ENCODE assay signal across 8 cellular contexts in the genomic region with DNA sequence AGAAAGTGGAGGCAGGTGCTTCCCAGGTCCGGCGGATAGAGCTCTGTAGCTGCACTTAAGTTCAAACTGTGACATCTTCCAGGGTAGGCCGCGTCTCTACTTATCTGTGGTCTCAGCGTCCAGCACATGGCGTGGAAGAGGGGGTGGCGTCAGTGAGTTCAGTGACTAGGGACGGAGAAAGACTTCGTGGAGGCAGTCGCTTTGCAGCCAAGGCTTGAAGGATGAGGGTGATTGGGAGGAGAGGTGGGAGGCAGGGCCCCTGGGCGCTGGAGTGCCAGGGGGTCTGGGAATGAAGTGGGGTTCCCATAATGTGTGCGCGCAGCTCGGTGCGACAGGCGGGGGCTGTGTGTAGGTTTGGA. TPM values are rescaled to one million over a fixed set of nuclear protein-coding genes. Genes with fewer than 3 reads are reported as not detected.
DNase-seq lines count a peak whose midpoint lies in the region; ATAC-seq, FAIRE-seq and TF ChIP-seq lines count a peak whose summit lies in the region.

No MANE protein-coding gene starts in this region.

- no peaks in the 10 kb centered on the region for H4K20me1 ChIP-seq in mammary epithelial cell (ENCODE audit: insufficient read depth, low read length)

- peak overlapping the region; percentile 91 for H3K4me2 ChIP-seq in mammary epithelial cell (ENCODE audit: insufficient read depth, low read depth, low read length)

- in situ Hi-C loops in mammary epithelial cell (cut with MboI; ENCODE audit: low sequenced_read_pairs in 2 of 2): no loop called here

- WGBS in mammary epithelial cell (ENCODE audit: low coverage, missing lambda C conversion rate): 53% methylated on average over 11 of the region's 16 CpGs

- no peak for TF ChIP-seq POLR2A in vagina (IDR thresholded peaks at IDR 0.05)

- H3K9me3 ChIP-seq in mammary epithelial cell (replicated peaks; ENCODE audit: insufficient read depth, low read length) (no peaks in the 10 kb centered on the region), mucosa of stomach (ENCODE audit: control insufficient read depth, low read length) (no peaks in the 10 kb centered on the region), vagina (no peaks in the 10 kb centered on the region)

- H3K4me1 ChIP-seq in mammary epithelial cell (ENCODE audit: insufficient read depth, low read length): peaks cover 6% of the 10 kb centered on the region
- H3K4me1 ChIP-seq in mucosa of stomach (ENCODE audit: control insufficient read depth, insufficient read depth, low read length): peaks cover 44% of the 10 kb centered on the region
- H3K4me1 ChIP-seq in vagina: peaks cover 41% of the 10 kb centered on the region

- no TSS peak for BruUV-seq in mammary epithelial cell (replicated peaks; lab: Mats Ljungman, UMichigan)

- ATAC-seq in GM21717 (IDR thresholded peaks at IDR 0.05; ENCODE audit: unreplicated experiment): no peak

- H3K36me3 ChIP-seq in mammary epithelial cell (ENCODE audit: insufficient read depth, low read length) (no peaks in the 10 kb centered on the region), mucosa of stomach (ENCODE audit: control insufficient read depth, insufficient read depth, low read length) (no peaks in the 10 kb centered on the region), vagina (no peaks in the 10 kb centered on the region)

- peak; percentile 2 for DNase-seq in stimulated activated CD4-positive, alpha-beta T cell treated with anti-CD3 and anti-CD28 coated beads, Interleukin-12 subunit alpha, Interleukin-12 subunit beta, amount 100 ng/mL, for 4 hours
- no peak for DNase-seq in stimulated activated CD4-positive, alpha-beta T cell treated with anti-CD3 and anti-CD28 coated beads, Interleukin-2, amount 100 ng/mL, for 48 hours
- no peak for DNase-seq in mammary epithelial cell
- DNase-seq in vagina (ENCODE audit: extremely low spot score in 2 of 2): no peak
- no peak for DNase-seq in HTR-8/SVneo (ENCODE audit: insufficient read length, low spot score)
- no peak for DNase-seq in kidney glomerular epithelial cell (lab: John Stamatoyannopoulos, UW)

- no peak for FAIRE-seq in HTR-8/SVneo (lab: Jason Lieb, UNC)

- intact Hi-C loops in mammary epithelial cell (cut with micrococcal nuclease) (no loop called here), vagina (cut with DNase I) (no loop called here)

- dilution Hi-C loops in mammary epithelial cell (cut with HindIII; ENCODE audit: low sequenced_read_pairs): no loop called here

- CTCF ChIA-PET in mammary epithelial cell (lab: Charles Lee; ENCODE audit: low non-redundant PET): interaction anchor here (0.6 to 1.1 kb wide), 3 partner anchors 48 to 510 kb away, joined by 4 to 8 read pairs (median 4); no protein-coding TSS in a partner anchor

- peaks cover 33% of the 10 kb centered on the region for H3K79me2 ChIP-seq in mammary epithelial cell (ENCODE audit: insufficient read depth, low read length)

- no peak overlapping the region for H3K9ac ChIP-seq in mammary epithelial cell (ENCODE audit: insufficient read depth, low read length)
- H3K9ac ChIP-seq in mucosa of stomach (ENCODE audit: low read length): peak overlapping the region; percentile 98

- TF ChIP-seq CTCF in mammary epithelial cell (conservative IDR thresholded peaks at IDR 0.05 in 1 of 2, IDR thresholded peaks at IDR 0.05 in 1 of 2; ENCODE audit: extremely low read depth in 1 of 2, insufficient read depth in 1 of 2, low read depth in 1 of 2, low read length in 2 of 2): no peak
- no peak for TF ChIP-seq CTCF in vagina (IDR thresholded peaks at IDR 0.05)

- peak overlapping the region; percentile 64 for H2AFZ ChIP-seq in mammary epithelial cell (ENCODE audit: low read depth, low read length)

- H3K27ac ChIP-seq in mammary epithelial cell (ENCODE audit: insufficient read depth, low read depth, low read length) (no peak overlapping the region), vagina (peak overlapping the region; percentile 82)

- no peaks in the 10 kb centered on the region for H3K27me3 ChIP-seq in mammary epithelial cell (ENCODE audit: insufficient read depth, low read length)
- H3K27me3 ChIP-seq in mucosa of stomach (ENCODE audit: control insufficient read depth, insufficient read depth, low read length): no peaks in the 10 kb centered on the region
- no peaks in the 10 kb centered on the region for H3K27me3 ChIP-seq in vagina

- H3K4me3 ChIP-seq in mammary epithelial cell (replicated peaks in 1 of 3; ENCODE audit: insufficient read depth in 1 of 3, low read depth in 2 of 3, low read length in 3 of 3) (peak overlapping the region in 1 of 3 experiments; percentile 67), mucosa of stomach (ENCODE audit: low read length) (peak overlapping the region; percentile 99), vagina (peak overlapping the region; percentile 86 to 90)

RNA-seq across cellular contexts. Expression of gene AGO1, which starts 0.4 kb away (rescaled TPM):
- total RNA-seq in mammary epithelial cell (10 to 100 TPM; 20.3 to 21.7 TPM), vagina (31.7 TPM)
- polyA plus RNA-seq in mammary epithelial cell: 12.5 TPM
- polyA minus RNA-seq in mammary epithelial cell: 49.9 TPM

RNA-seq across cellular contexts. Expression of gene AGO3, which starts 48.3 kb away (rescaled TPM):
- total RNA-seq in mammary epithelial cell (10 to 100 TPM; 19.8 to 21.7 TPM), vagina (17.2 TPM)
- 12.4 TPM for polyA plus RNA-seq in mammary epithelial cell
- polyA minus RNA-seq in mammary epithelial cell: 11.8 TPM
